Comparison of ENCODE assay signal across 7 cellular contexts in genomic region chr3:127455541-127456450, GRCh38.
DNase-seq lines count a peak whose midpoint lies in the region; ATAC-seq and TF ChIP-seq lines count a peak whose summit lies in the region.

No MANE protein-coding gene starts in this region.

- no peaks in the 10 kb centered on the region for H3K27me3 ChIP-seq in WERI-Rb-1 (ENCODE audit: insufficient read depth, low read depth, severe bottlenecking)
- peaks cover 0 to 34% (median 14%) of the 10 kb centered on the region in 45 donors for H3K27me3 ChIP-seq in dorsolateral prefrontal cortex
- H3K27me3 ChIP-seq in left lung, result peaks cover 30 to 70% of the 10 kb centered on the region in 2 donors

- intact Hi-C loops in dorsolateral prefrontal cortex (cut with DNase I), result loop anchor here (1.0 to 5.0 kb wide), 8 partner anchors 82 to 933 kb away; partner anchors contain the start of genes CHST13 (in 2 of the 2) and PLXNA1 (in 1 of the 2)
- intact Hi-C loops in left lung (cut with DNase I), result loop anchor here in 1 of 2 donors (10.0 kb wide), 1 partner anchor 781 kb away; no protein-coding TSS in a partner anchor

- H3K4me3 ChIP-seq in GM12865 (ENCODE audit: low read depth, low read length) (no peak overlapping the region), WERI-Rb-1 (ENCODE audit: low read depth, low read length) (peak overlapping the region; percentile 32), dorsolateral prefrontal cortex (peak overlapping the region; percentile 20 to 64 (median 48)), left lung (peak overlapping the region; percentile 3 to 24)

- H3K36me3 ChIP-seq in WERI-Rb-1 (no peaks in the 10 kb centered on the region), left lung (no peaks in the 10 kb centered on the region)

- DNase-seq in GM12865 (ENCODE audit: low read depth) (peak; percentile 71), NCI-H2081 (lab: John Stamatoyannopoulos, UW) (peak; percentile 85 to 89), WERI-Rb-1 (peak; percentile 86), dorsolateral prefrontal cortex (peak; percentile 65 to 89 (median 78)), left lung (peak; percentile 55 to 91)
- peak; percentile 59 for DNase-seq in stimulated activated CD4-positive, alpha-beta T cell treated with anti-CD3 and anti-CD28 coated beads, Interleukin-4, amount 100 ng/mL, for 1 hour

- H3K27ac ChIP-seq in WERI-Rb-1, result peak overlapping the region; percentile 49; the same call in 1 of the 2 replicates
- H3K27ac ChIP-seq in dorsolateral prefrontal cortex, result peak overlapping the region in 48 of 59 donors; percentile 12 to 84 (median 61)
- peak overlapping the region in 1 of 2 donors; percentile 68 for H3K27ac ChIP-seq in left lung

- TF ChIP-seq CTCF in GM12865 (IDR thresholded peaks at IDR 0.05; ENCODE audit: insufficient read depth, low read depth, low read length, missing control alignments) (peak; percentile 82), WERI-Rb-1 (IDR thresholded peaks at IDR 0.05; ENCODE audit: low read depth, low read length) (peak; percentile 93), dorsolateral prefrontal cortex (IDR thresholded peaks at IDR 0.05 in 54 of 56, conservative IDR thresholded peaks at IDR 0.05 in 2 of 56; ENCODE audit: low read depth in 1 of 56, partially characterized antibody in 56 of 56) (peak; percentile 73 to 100 (median 95)), left lung (IDR thresholded peaks at IDR 0.05) (peak; percentile 95 to 96)

- H3K4me1 ChIP-seq in left lung, result peaks cover 14 to 22% of the 10 kb centered on the region in 2 donors

- H3K9me3 ChIP-seq in WERI-Rb-1 (ENCODE audit: severe bottlenecking) (no peaks in the 10 kb centered on the region), left lung (no peaks in the 10 kb centered on the region)

- ATAC-seq in HG02759 (IDR thresholded peaks at IDR 0.05; ENCODE audit: unreplicated experiment), result peak; percentile 84
- ATAC-seq in left lung, result peak; percentile 96
